11 cellular contexts compared by ENCODE assay signal in genomic region chr17:45302220-45302619, GRCh38. TPM values are rescaled to one million over a fixed set of nuclear protein-coding genes. Genes with fewer than 3 reads are reported as not detected.
DNase-seq lines count a peak whose midpoint lies in the region; ATAC-seq, FAIRE-seq and TF ChIP-seq lines count a peak whose summit lies in the region.
"Not testable (repeated sequence)": the region's sequence is repeated elsewhere in the genome, so short reads cannot be mapped to it uniquely, and the experiment has no call there.
"Had no signal": no experiment of that assay in that cellular context is flagged by ENCODE, and none has a peak within 500 bp of the region (broad histone marks: within the 10 kb centered on the region; RNA-seq: fewer than 3 reads in every experiment).

No MANE protein-coding gene starts in this region.

- H3K4me3 Mint-ChIP-seq in CD4-positive, CD25-positive, alpha-beta regulatory T cell, result peak overlapping the region in 2 of 4 donors; percentile 55 to 69
- not testable (repeated sequence) for H3K4me3 Mint-ChIP-seq in activated CD8-positive, alpha-beta memory T cell treated with anti-CD3 and anti-CD28 coated beads, Interleukin-2, amount 10 ng/mL, durations not matched to agents 7 days and 5 days
- H3K4me3 Mint-ChIP-seq in naive thymus-derived CD4-positive, alpha-beta T cell, result peak overlapping the region in 3 of 10 donors; percentile 46 to 72 (median 56)

- H3K36me3 Mint-ChIP-seq in CD4-positive, CD25-positive, alpha-beta regulatory T cell, result not testable (repeated sequence)
- H3K36me3 Mint-ChIP-seq in activated CD8-positive, alpha-beta memory T cell treated with anti-CD3 and anti-CD28 coated beads, Interleukin-2, amount 10 ng/mL, durations not matched to agents 7 days and 5 days, result peaks cover 40% of the 10 kb centered on the region
- peaks cover 0 to 26% (median 9%) of the 10 kb centered on the region in 5 donors for H3K36me3 Mint-ChIP-seq in naive thymus-derived CD4-positive, alpha-beta T cell

- ATAC-seq in CD4-positive, CD25-positive, alpha-beta regulatory T cell (ENCODE audit: low read depth in 2 of 2); activated CD8-positive, alpha-beta memory T cell treated with anti-CD3 and anti-CD28 coated beads, Interleukin-2, amount 10 ng/mL, durations not matched to agents 7 days and 5 days; naive thymus-derived CD4-positive, alpha-beta T cell; upper lobe of left lung (ENCODE audit: low FRiP score in 2 of 2): not testable (repeated sequence)

- BruUV-seq in OCI-LY7 (replicated peaks; lab: Mats Ljungman, UMichigan), result not testable (repeated sequence)

- H3K79me2 ChIP-seq in OCI-LY7 (ENCODE audit: insufficient read depth, low read depth, low read length), result peaks cover 93% of the 10 kb centered on the region

- not testable (repeated sequence) for H2AFZ ChIP-seq in OCI-LY7 (ENCODE audit: low read length)

- not testable (repeated sequence) for TF ChIP-seq CTCF in OCI-LY7 (conservative IDR thresholded peaks at IDR 0.05; ENCODE audit: low read length); breast epithelium (IDR thresholded peaks at IDR 0.05); left ventricle myocardium inferior (IDR thresholded peaks at IDR 0.05; ENCODE audit: borderline replicate concordance); upper lobe of left lung (IDR thresholded peaks at IDR 0.05)

- H3K4me1 Mint-ChIP-seq in CD4-positive, CD25-positive, alpha-beta regulatory T cell, result peaks cover 51 to 86% (median 63%) of the 10 kb centered on the region in 4 donors
- H3K4me1 Mint-ChIP-seq in activated CD8-positive, alpha-beta memory T cell treated with anti-CD3 and anti-CD28 coated beads, Interleukin-2, amount 10 ng/mL, durations not matched to agents 7 days and 5 days, result peaks cover 83% of the 10 kb centered on the region
- peaks cover 46 to 86% (median 74%) of the 10 kb centered on the region in 7 donors for H3K4me1 Mint-ChIP-seq in naive thymus-derived CD4-positive, alpha-beta T cell

- CTCF ChIA-PET in OCI-LY7 (lab: Charles Lee; ENCODE audit: unreplicated experiment), result interaction anchor here (0.6 kb wide), 2 partner anchors 32 to 107 kb away, joined by 3 read pairs; no protein-coding TSS in a partner anchor
- CTCF ChIA-PET in activated CD8-positive, alpha-beta memory T cell treated with anti-CD3 and anti-CD28 coated beads, Interleukin-2, amount 10 ng/mL, durations not matched to agents 7 days and 5 days (lab: Charles Lee), result interaction anchor here (0.8 to 17.0 kb wide), 13 partner anchors 8 to 126 kb away, joined by 3 to 144 read pairs (median 4); partner anchors contain the start of gene MAP3K14
- CTCF ChIA-PET in naive thymus-derived CD4-positive, alpha-beta T cell (lab: Charles Lee), result interaction anchor here (0.7 to 1.7 kb wide), 4 partner anchors 9 to 147 kb away, joined by 3 to 4 read pairs (median 4); partner anchors contain the start of gene MAP3K14

- peak overlapping the region; percentile 79 for H3K4me2 ChIP-seq in OCI-LY7 (ENCODE audit: low read length)

- peak overlapping the region; percentile 21 for H3K27ac ChIP-seq in CD4-positive, CD25-positive, alpha-beta regulatory T cell (ENCODE audit: insufficient read depth, low read length, poor library complexity, severe bottlenecking)
- peak overlapping the region; percentile 87 for H3K27ac ChIP-seq in OCI-LY7 (ENCODE audit: low read depth, low read length, poor library complexity, severe bottlenecking)
- H3K27ac ChIP-seq in breast epithelium, result peak overlapping the region; percentile 78 to 80
- peak overlapping the region; percentile 97 for H3K27ac ChIP-seq in left ventricle myocardium inferior (replicated peaks)
- H3K27ac ChIP-seq in naive thymus-derived CD4-positive, alpha-beta T cell (ENCODE audit: low read depth, low read length), result not testable (repeated sequence)
- H3K27ac ChIP-seq in small intestine (ENCODE audit: low read depth in 1 of 2, low read length in 1 of 2), result peak overlapping the region; percentile 78 to 83
- H3K27ac ChIP-seq in upper lobe of left lung, result peak overlapping the region; percentile 50 to 60 (median 54)

- not testable (repeated sequence) for H3K4me3 ChIP-seq in CD4-positive, CD25-positive, alpha-beta regulatory T cell (ENCODE audit: low read depth, low read length); left ventricle myocardium inferior; naive thymus-derived CD4-positive, alpha-beta T cell (ENCODE audit: low read length); small intestine (ENCODE audit: low read depth in 1 of 2, low read length in 2 of 2); upper lobe of left lung
- H3K4me3 ChIP-seq in OCI-LY7 (ENCODE audit: low read depth, low read length, poor library complexity, severe bottlenecking), result peak overlapping the region; percentile 34
- peak overlapping the region in 1 of 3 donors; percentile 24 for H3K4me3 ChIP-seq in breast epithelium

- H3K27me3 ChIP-seq in CD4-positive, CD25-positive, alpha-beta regulatory T cell (ENCODE audit: control insufficient read depth, insufficient read depth, low read length); breast epithelium; left ventricle myocardium inferior (ENCODE audit: low read depth); naive thymus-derived CD4-positive, alpha-beta T cell (ENCODE audit: control insufficient read depth in 2 of 2, insufficient read depth in 2 of 2, low read length in 2 of 2); small intestine (ENCODE audit: control insufficient read depth in 2 of 2, insufficient read depth in 2 of 2, low read length in 2 of 2); upper lobe of left lung: not testable (repeated sequence)

- WGBS in small intestine, 3 donors, result 66 to 69% (median 68%) methylated on average over 9 of the region's 9 CpGs
- WGBS in upper lobe of left lung, 2 donors, result 82 to 83% methylated on average over 9 of the region's 9 CpGs

- not testable (repeated sequence) for TF ChIP-seq POLR2A in breast epithelium (IDR thresholded peaks at IDR 0.05); upper lobe of left lung (IDR thresholded peaks at IDR 0.05)

- not testable (repeated sequence) for H3K9me3 Mint-ChIP-seq in CD4-positive, CD25-positive, alpha-beta regulatory T cell; activated CD8-positive, alpha-beta memory T cell treated with anti-CD3 and anti-CD28 coated beads, Interleukin-2, amount 10 ng/mL, durations not matched to agents 7 days and 5 days (ENCODE audit: low read depth); naive thymus-derived CD4-positive, alpha-beta T cell

- H3K4me1 ChIP-seq in CD4-positive, CD25-positive, alpha-beta regulatory T cell (ENCODE audit: control insufficient read depth, insufficient read depth, low read length, poor library complexity, severe bottlenecking), result peaks cover 66% of the 10 kb centered on the region
- H3K4me1 ChIP-seq in OCI-LY7 (ENCODE audit: insufficient read depth, low read length, poor library complexity, severe bottlenecking), result peaks cover 84% of the 10 kb centered on the region
- peaks cover 0 to 28% of the 10 kb centered on the region in 2 donors for H3K4me1 ChIP-seq in breast epithelium
- H3K4me1 ChIP-seq in left ventricle myocardium inferior, result peaks cover 98% of the 10 kb centered on the region
- H3K4me1 ChIP-seq in naive thymus-derived CD4-positive, alpha-beta T cell (ENCODE audit: control insufficient read depth in 2 of 2, insufficient read depth in 2 of 2, low read length in 2 of 2), result peaks cover 25 to 27% of the 10 kb centered on the region in 2 donors
- H3K4me1 ChIP-seq in small intestine (ENCODE audit: control insufficient read depth in 2 of 2, insufficient read depth in 1 of 2, low read depth in 1 of 2, low read length in 1 of 2), result peaks cover 12 to 19% of the 10 kb centered on the region in 2 donors
- peaks cover 54 to 72% (median 56%) of the 10 kb centered on the region in 4 donors for H3K4me1 ChIP-seq in upper lobe of left lung

- not testable (repeated sequence) for H3K9me3 ChIP-seq in CD4-positive, CD25-positive, alpha-beta regulatory T cell (ENCODE audit: control insufficient read depth in 2 of 2, low read length in 2 of 2); OCI-LY7 (ENCODE audit: low read length); breast epithelium; left ventricle myocardium inferior (replicated peaks); naive thymus-derived CD4-positive, alpha-beta T cell (ENCODE audit: control insufficient read depth in 2 of 3, low read length in 3 of 3); small intestine (ENCODE audit: control insufficient read depth, low read depth); upper lobe of left lung

- peak overlapping the region in 2 of 3 donors; percentile 67 to 80 for H3K27ac Mint-ChIP-seq in CD4-positive, CD25-positive, alpha-beta regulatory T cell
- peak overlapping the region; percentile 90 for H3K27ac Mint-ChIP-seq in activated CD8-positive, alpha-beta memory T cell treated with anti-CD3 and anti-CD28 coated beads, Interleukin-2, amount 10 ng/mL, durations not matched to agents 7 days and 5 days
- peak overlapping the region in 5 of 9 donors; percentile 65 to 86 (median 81) for H3K27ac Mint-ChIP-seq in naive thymus-derived CD4-positive, alpha-beta T cell

- POLR2A ChIA-PET in OCI-LY7 (lab: Charles Lee), result interaction anchor here (0.6 to 4.5 kb wide), 7 partner anchors 10 to 68 kb away, joined by 3 to 34 read pairs (median 4); partner anchors contain the start of gene MAP3K14
- POLR2A ChIA-PET in naive thymus-derived CD4-positive, alpha-beta T cell (lab: Charles Lee), result interaction anchor here (0.9 to 2.6 kb wide), 5 partner anchors 10 to 27 kb away, joined by 4 to 11 read pairs (median 8); partner anchors contain the start of gene MAP3K14

- not testable (repeated sequence) for H3K27me3 Mint-ChIP-seq in CD4-positive, CD25-positive, alpha-beta regulatory T cell; activated CD8-positive, alpha-beta memory T cell treated with anti-CD3 and anti-CD28 coated beads, Interleukin-2, amount 10 ng/mL, durations not matched to agents 7 days and 5 days; naive thymus-derived CD4-positive, alpha-beta T cell

- FAIRE-seq in small intestine (lab: Jason Lieb, UNC), result not testable (repeated sequence)

- intact Hi-C loops in OCI-LY7 (cut with micrococcal nuclease; ENCODE audit: unreplicated experiment), result loop anchor here (2.0 kb wide), 1 partner anchor 15 kb away; the partner anchor contains the start of gene MAP3K14
- intact Hi-C loops in breast epithelium (cut with DNase I; ENCODE audit: low total_unique reads); left ventricle myocardium inferior (cut with micrococcal nuclease): not testable (repeated sequence)
- intact Hi-C loops in naive thymus-derived CD4-positive, alpha-beta T cell (cut with micrococcal nuclease), result loop anchor here (1.0 kb wide), 1 partner anchor 10 kb away; no protein-coding TSS in a partner anchor

- peaks cover 20% of the 10 kb centered on the region for H3K36me3 ChIP-seq in CD4-positive, CD25-positive, alpha-beta regulatory T cell (ENCODE audit: control insufficient read depth, insufficient read depth, low read length)
- H3K36me3 ChIP-seq in OCI-LY7 (ENCODE audit: insufficient read depth, low read length), result peaks cover 36% of the 10 kb centered on the region
- not testable (repeated sequence) for H3K36me3 ChIP-seq in breast epithelium; left ventricle myocardium inferior; naive thymus-derived CD4-positive, alpha-beta T cell (ENCODE audit: control insufficient read depth in 2 of 3, insufficient read depth in 3 of 3, low read length in 3 of 3); small intestine (ENCODE audit: control insufficient read depth in 2 of 2, insufficient read depth in 2 of 2, low read length in 2 of 2); upper lobe of left lung

- not testable (repeated sequence) for H3K9me2 ChIP-seq in OCI-LY7 (ENCODE audit: insufficient read depth, low read length)

- not testable (repeated sequence) for H4K20me1 ChIP-seq in OCI-LY7 (ENCODE audit: insufficient read depth, low read length)

- DNase-seq in CD4-positive, CD25-positive, alpha-beta regulatory T cell; OCI-LY7 (ENCODE audit: low spot score); activated CD8-positive, alpha-beta memory T cell treated with anti-CD3 and anti-CD28 coated beads, Interleukin-2, amount 10 ng/mL, durations not matched to agents 7 days and 5 days; breast epithelium (ENCODE audit: low spot score in 2 of 2); left ventricle myocardium inferior; naive thymus-derived CD4-positive, alpha-beta T cell; small intestine; upper lobe of left lung: not testable (repeated sequence)

- not testable (repeated sequence) for TF ChIP-seq EP300 in upper lobe of left lung (IDR thresholded peaks at IDR 0.05)

RNA-seq across cellular contexts. Expression of gene MAP3K14, which starts 14.6 kb away (rescaled TPM):
- 61.3 TPM for total RNA-seq in CD4-positive, CD25-positive, alpha-beta regulatory T cell
- 1 to 10 TPM; 5.9 to 7.9 (median 6.7) TPM for polyA plus RNA-seq in CD4-positive, CD25-positive, alpha-beta regulatory T cell
- total RNA-seq in OCI-LY7 (2014; rRNA removed; shearing (Covaris generic)), result 7.1 and 12.3 TPM in 2 replicates
- total RNA-seq in OCI-LY7 (2022) (21.2 and 22.8 TPM in 2 replicates), breast epithelium (10 to 100 TPM in 1 of 3 donors, 1 to 10 TPM in 2; 4.3 to 12.3 (median 6.9) TPM), left ventricle myocardium inferior (14.8 TPM), upper lobe of left lung (10 to 100 TPM; 11.4 to 17.8 (median 13.5) TPM)
- 10 to 100 TPM; 39.3 to 43.0 TPM for total RNA-seq in activated CD8-positive, alpha-beta memory T cell treated with anti-CD3 and anti-CD28 coated beads, Interleukin-2, amount 10 ng/mL, durations not matched to agents 7 days and 5 days
- total RNA-seq in naive thymus-derived CD4-positive, alpha-beta T cell, result 10 to 100 TPM; 31.3 to 39.8 (median 34.1) TPM
- polyA plus RNA-seq in naive thymus-derived CD4-positive, alpha-beta T cell, result 10 to 100 TPM in 1 of 2 donors, 1 to 10 TPM in 1; 2.4 to 10.6 TPM
- 10 to 100 TPM; 10.8 to 19.2 (median 11.3) TPM for polyA plus RNA-seq in small intestine

RNA-seq across cellular contexts. Expression of gene SPATA32, which starts 40.3 kb away (rescaled TPM):
- 0.20 TPM for total RNA-seq in CD4-positive, CD25-positive, alpha-beta regulatory T cell
- polyA plus RNA-seq in CD4-positive, CD25-positive, alpha-beta regulatory T cell, result under 1 TPM in 2 of 4 donors, not detected in 2; 0.36 to 0.60 TPM
- 0.41 TPM in 1 of 2 replicates, not detected in the other for total RNA-seq in OCI-LY7 (2014; rRNA removed; shearing (Covaris generic))
- total RNA-seq in OCI-LY7 (2022) (0.18 TPM in 1 of 2 replicates, not detected in the other), breast epithelium (under 1 TPM in 1 of 3 donors, not detected in 2; 0.44 TPM), left ventricle myocardium inferior (not detected), upper lobe of left lung (under 1 TPM in 1 of 6 donors, not detected in 5; 0.20 TPM)
- under 1 TPM; 0.23 to 0.49 TPM for total RNA-seq in activated CD8-positive, alpha-beta memory T cell treated with anti-CD3 and anti-CD28 coated beads, Interleukin-2, amount 10 ng/mL, durations not matched to agents 7 days and 5 days
- 1 to 10 TPM in 1 of 5 experiments, under 1 TPM in 3, not detected in 1; 0.12 to 1.1 (median 0.58) TPM for total RNA-seq in naive thymus-derived CD4-positive, alpha-beta T cell
- polyA plus RNA-seq in naive thymus-derived CD4-positive, alpha-beta T cell, result under 1 TPM; 0.31 to 0.59 TPM
- polyA plus RNA-seq in small intestine, result under 1 TPM in 1 of 3 donors, not detected in 2; 0.04 TPM
- total RNA-seq: A673, dermis blood vessel endothelial cell, left colon had no signal
